13 cellular contexts compared by ENCODE assay signal in genomic region chr1:42313970-42314369, GRCh38.
"Had no signal": no experiment of that assay in that cellular context is flagged by ENCODE, and none has a peak within 500 bp of the region (broad histone marks: within the 10 kb centered on the region; RNA-seq: fewer than 3 reads in every experiment).

No MANE protein-coding gene starts in this region.

- H3K27me3 Mint-ChIP-seq: activated B cell treated with CpG ODN at 0.5 μM for 24 hours; activated CD4-positive, alpha-beta T cell treated with anti-CD3 and anti-CD28 coated beads for 36 hours; activated naive CD4-positive, alpha-beta T cell treated with anti-CD3 and anti-CD28 coated beads, Interleukin-2, amount 50 U/mL, for 24 hours; memory B cell had no signal

- H3K9me3 Mint-ChIP-seq: activated B cell treated with CpG ODN at 0.5 μM for 24 hours; activated naive CD4-positive, alpha-beta T cell treated with anti-CD3 and anti-CD28 coated beads, Interleukin-2, amount 50 U/mL, for 24 hours; memory B cell; neural progenitor cell had no signal

- H3K27ac Mint-ChIP-seq: activated B cell treated with CpG ODN at 0.5 μM for 24 hours; activated CD4-positive, alpha-beta T cell treated with anti-CD3 and anti-CD28 coated beads for 36 hours; activated naive CD4-positive, alpha-beta T cell treated with anti-CD3 and anti-CD28 coated beads, Interleukin-2, amount 50 U/mL, for 24 hours; memory B cell; neural progenitor cell had no signal

- H3K4me3 Mint-ChIP-seq: activated B cell treated with CpG ODN at 0.5 μM for 24 hours; activated CD4-positive, alpha-beta T cell treated with anti-CD3 and anti-CD28 coated beads for 36 hours; activated naive CD4-positive, alpha-beta T cell treated with anti-CD3 and anti-CD28 coated beads, Interleukin-2, amount 50 U/mL, for 24 hours; memory B cell; neural progenitor cell had no signal

- ATAC-seq: activated CD4-positive, alpha-beta T cell treated with anti-CD3 and anti-CD28 coated beads for 36 hours; gastrocnemius medialis had no signal

- DNase-seq: activated B cell treated with CpG ODN at 0.5 μM for 24 hours; adrenal gland; brain microvascular endothelial cell; gastrocnemius medialis; left ventricle myocardium superior; right lobe of liver; stimulated activated CD4-positive, alpha-beta T cell treated with anti-CD3 and anti-CD28 coated beads, Interleukin-1b, Interleukin-23, amount 100 ng/mL, for 48 hours; stomach; upper lobe of left lung had no signal
